ENCODE assay signal across 1 cellular context in genomic region chrX:48918644-48919340, GRCh38.
A peak's percentile ranks its signal among the peaks of the same experiment; 100 is the strongest.
TF ChIP-seq lines count a peak whose summit lies in the region.

PIM2 (minus strand) TSS chrX:48919024; CDS start chrX:48918834, 190 bp downstream.

TF ChIP-seq in GM12878, 131 proteins besides CTCF, POLR2A, EP300 and RAD21 (continued from another document):
- TF ChIP-seq PKNOX1 (IDR thresholded peaks at IDR 0.05) (peak; percentile 34; the same call in 1 of the 2 replicates), ATF2 (IDR thresholded peaks at IDR 0.05; ENCODE audit: low read length) (0 out of 2 replicates have a peak, but pooled peaks have one; percentile 48), POLR2AphosphoS5 (IDR thresholded peaks at IDR 0.05; ENCODE audit: low read length) (peak; percentile 98), MLLT1 (IDR thresholded peaks at IDR 0.05) (peak; percentile 96), RFX5 (IDR thresholded peaks at IDR 0.05; ENCODE audit: low read depth, low read length) (peak; percentile 47; the same call in 1 of the 2 replicates), SKIL (IDR thresholded peaks at IDR 0.05; ENCODE audit: low read depth, poor library complexity, severe bottlenecking) (no peak), RELA (IDR thresholded peaks at IDR 0.05; ENCODE audit: borderline replicate concordance, partially characterized antibody) (peak; percentile 53), BHLHE40 (IDR thresholded peaks at IDR 0.05; ENCODE audit: borderline replicate concordance in 1 of 2, low read depth in 2 of 2, low read length in 1 of 2) (peak; percentile 86 to 94), SMAD5 (IDR thresholded peaks at IDR 0.05; ENCODE audit: low read depth) (peak; percentile 78)
